In genomic region chr3:45795882-45796765, GRCh38 we compare ENCODE assay signal across 8 cellular contexts. TPM values are rescaled to one million over a fixed set of nuclear protein-coding genes. Genes with fewer than 3 reads are reported as not detected.
A peak's percentile ranks its signal among the peaks of the same experiment; 100 is the strongest.
DNase-seq lines count a peak whose midpoint lies in the region; ATAC-seq and TF ChIP-seq lines count a peak whose summit lies in the region.

A gene with protein sequence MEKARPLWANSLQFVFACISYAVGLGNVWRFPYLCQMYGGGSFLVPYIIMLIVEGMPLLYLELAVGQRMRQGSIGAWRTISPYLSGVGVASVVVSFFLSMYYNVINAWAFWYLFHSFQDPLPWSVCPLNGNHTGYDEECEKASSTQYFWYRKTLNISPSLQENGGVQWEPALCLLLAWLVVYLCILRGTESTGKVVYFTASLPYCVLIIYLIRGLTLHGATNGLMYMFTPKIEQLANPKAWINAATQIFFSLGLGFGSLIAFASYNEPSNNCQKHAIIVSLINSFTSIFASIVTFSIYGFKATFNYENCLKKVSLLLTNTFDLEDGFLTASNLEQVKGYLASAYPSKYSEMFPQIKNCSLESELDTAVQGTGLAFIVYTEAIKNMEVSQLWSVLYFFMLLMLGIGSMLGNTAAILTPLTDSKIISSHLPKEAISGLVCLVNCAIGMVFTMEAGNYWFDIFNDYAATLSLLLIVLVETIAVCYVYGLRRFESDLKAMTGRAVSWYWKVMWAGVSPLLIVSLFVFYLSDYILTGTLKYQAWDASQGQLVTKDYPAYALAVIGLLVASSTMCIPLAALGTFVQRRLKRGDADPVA (minus strand): TSS chr3:45796536. CDS start chr3:45796419, 117 bp downstream.

- intact Hi-C loops in spleen (cut with DNase I; ENCODE audit: low total_unique reads): no loop called here

- H3K4me1 ChIP-seq in HUES48 (ENCODE audit: control insufficient read depth, insufficient read depth, low read length) (peaks cover 5% of the 10 kb centered on the region; the same call in 1 of the 2 replicates), spleen (peaks cover 0 to 31% (median 15%) of the 10 kb centered on the region in 6 donors)

- no peak for TF ChIP-seq POLR2A in spleen (IDR thresholded peaks at IDR 0.05)

- ATAC-seq in GM19395 (IDR thresholded peaks at IDR 0.05; ENCODE audit: unreplicated experiment): no peak

- peaks cover 11% of the 10 kb centered on the region for H3K4me1 Mint-ChIP-seq in activated naive CD8-positive, alpha-beta T cell (ENCODE audit: low read depth)
- H3K4me1 Mint-ChIP-seq in immature natural killer cell: peaks cover 7 to 8% of the 10 kb centered on the region in 2 donors

- H3K27ac Mint-ChIP-seq in activated naive CD8-positive, alpha-beta T cell: no peak within 1 kb of the TSS
- H3K27ac Mint-ChIP-seq in immature natural killer cell: peak within 1 kb of the TSS in 4 of 6 donors; percentile 2 to 67 (median 64)

- no peaks in the 10 kb centered on the region for H3K36me3 Mint-ChIP-seq in activated naive CD8-positive, alpha-beta T cell
- H3K36me3 Mint-ChIP-seq in immature natural killer cell: no peaks in the 10 kb centered on the region

- peak within 1 kb of the TSS; percentile 85 for H3K4me3 Mint-ChIP-seq in activated naive CD8-positive, alpha-beta T cell
- H3K4me3 Mint-ChIP-seq in immature natural killer cell: peak within 1 kb of the TSS; percentile 54 to 88 (median 84)

- H3K27me3 ChIP-seq in HUES48 (ENCODE audit: control insufficient read depth, insufficient read depth, low read length): peaks cover 68% of the 10 kb centered on the region
- peaks cover 4 to 67% (median 40%) of the 10 kb centered on the region in 7 donors for H3K27me3 ChIP-seq in spleen (replicated peaks in 1 of 7)

- 3 to 4% (median 4%) methylated on average over 72 to 91 of the region's 91 CpGs for WGBS in spleen, 5 donors

- peak within 1 kb of the TSS; percentile 70 for H3K4me3 ChIP-seq in HUES48 (ENCODE audit: low read depth, low read length)
- peak within 1 kb of the TSS; percentile 22 to 73 (median 44) for H3K4me3 ChIP-seq in spleen

- no peaks in the 10 kb centered on the region for H3K9me3 ChIP-seq in HUES48 (ENCODE audit: control insufficient read depth, insufficient read depth, low read length)
- H3K9me3 ChIP-seq in spleen: no peaks in the 10 kb centered on the region

- H3K27me3 Mint-ChIP-seq in activated naive CD8-positive, alpha-beta T cell: peaks cover 43% of the 10 kb centered on the region
- peaks cover 16 to 36% (median 23%) of the 10 kb centered on the region in 3 donors for H3K27me3 Mint-ChIP-seq in immature natural killer cell (ENCODE audit: low read depth in 3 of 3)

- TF ChIP-seq CTCF in spleen (IDR thresholded peaks at IDR 0.05 in 8 of 11, conservative IDR thresholded peaks at IDR 0.05 in 3 of 11): no peak

- DNase-seq in immature natural killer cell: peak; percentile 27 to 36 (median 34)
- no peak for DNase-seq in spleen
- no peak for DNase-seq in SIG-M5 treated with dmso at 0.1 percent for 504 hours (lab: John Stamatoyannopoulos, UW; ENCODE audit: unreplicated experiment)
- no peak for DNase-seq in GF-D8 (lab: John Stamatoyannopoulos, UW)
- no peak for DNase-seq in glomerular visceral epithelial cell (ENCODE audit: extremely low spot score)

- no peaks in the 10 kb centered on the region for H3K9me3 Mint-ChIP-seq in activated naive CD8-positive, alpha-beta T cell (ENCODE audit: low read depth)
- H3K9me3 Mint-ChIP-seq in immature natural killer cell: no peaks in the 10 kb centered on the region

- peak within 1 kb of the TSS; percentile 39; the same call in 1 of the 2 replicates for H3K9ac ChIP-seq in HUES48 (ENCODE audit: low read depth, low read length)

- H3K27ac ChIP-seq in HUES48 (ENCODE audit: low read depth, low read length) (no peak within 1 kb of the TSS), spleen (no peak within 1 kb of the TSS)

- H3K36me3 ChIP-seq in HUES48 (ENCODE audit: control insufficient read depth, insufficient read depth, low read length): no peaks in the 10 kb centered on the region
- H3K36me3 ChIP-seq in spleen: no peaks in the 10 kb centered on the region

RNA-seq across cellular contexts. Expression of the gene that starts here (rescaled TPM):
- polyA plus RNA-seq in immature natural killer cell: not detected
- under 1 TPM in 4 of 7 donors, not detected in 3; 0.32 to 0.49 (median 0.41) TPM for total RNA-seq in spleen
- polyA plus RNA-seq in spleen: under 1 TPM; 0.02 to 0.04 (median 0.03) TPM

Comparison
In these comparisons a context has a peak if more than half of its experiments do, and no peak if none do; other contexts are left out.
1. Peak in DNase-seq in immature natural killer cell; RNA of the gene not detected or under 1 TPM.